Comparison of ENCODE assay signal across 9 cellular contexts in the genomic region with DNA sequence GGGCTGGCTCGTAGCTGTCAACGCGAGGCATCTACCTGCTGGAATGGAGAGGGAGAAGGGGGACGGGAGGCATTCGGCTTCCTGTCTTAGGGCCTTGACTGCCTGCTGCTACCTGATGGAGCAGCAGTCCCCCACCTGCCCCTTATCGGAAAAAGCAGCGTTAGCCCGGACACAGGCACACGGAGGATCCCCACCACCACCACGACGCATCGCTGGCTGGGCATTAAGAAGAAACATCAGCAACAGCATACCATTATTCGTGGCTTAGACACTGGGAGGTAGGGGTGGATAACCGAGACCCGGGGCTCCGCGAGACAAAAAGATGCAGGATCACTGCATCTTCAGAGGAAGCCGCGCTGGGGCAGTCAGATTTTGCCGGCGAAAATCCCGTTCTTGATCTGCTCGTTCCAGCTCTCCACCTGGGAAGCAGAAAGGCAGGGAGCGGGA. TPM values are rescaled to one million over a fixed set of nuclear protein-coding genes. Genes with fewer than 3 reads are reported as not detected.
DNase-seq lines count a peak whose midpoint lies in the region; ATAC-seq and TF ChIP-seq lines count a peak whose summit lies in the region.
"Had no signal": no experiment of that assay in that cellular context is flagged by ENCODE, and none has a peak within 500 bp of the region (broad histone marks: within the 10 kb centered on the region; RNA-seq: fewer than 3 reads in every experiment).

No MANE protein-coding gene starts in this region.

- H3K9me3 ChIP-seq in heart right ventricle = no peaks in the 10 kb centered on the region
- no peaks in the 10 kb centered on the region for H3K9me3 ChIP-seq in mesodermal cell (ENCODE audit: control insufficient read depth, low read length)
- H3K9me3 ChIP-seq in uterus = no peaks in the 10 kb centered on the region

- H3K36me3 Mint-ChIP-seq in brain = no peaks in the 10 kb centered on the region

- H3K9me3 Mint-ChIP-seq in brain = peaks cover 0 to 13% (median 1%) of the 10 kb centered on the region in 5 experiments

- H3K4me3 ChIP-seq in heart right ventricle (peak overlapping the region in 8 of 10 donors; percentile 24 to 52 (median 42)), mesodermal cell (ENCODE audit: extremely low read depth, insufficient read depth, low read length, poor library complexity, severe bottlenecking) (peak overlapping the region; percentile 41), uterus (peak overlapping the region; percentile 22 to 29)

- no peak for TF ChIP-seq POLR2A in uterus (IDR thresholded peaks at IDR 0.05)

- no peak overlapping the region for H3K27ac ChIP-seq in heart right ventricle
- H3K27ac ChIP-seq in mesodermal cell (ENCODE audit: low read depth, low read length, severe bottlenecking) = no peak overlapping the region
- no peak overlapping the region for H3K27ac ChIP-seq in uterus

- H3K27ac Mint-ChIP-seq in brain = peak overlapping the region in 2 of 5 experiments; percentile 17 to 27

- intact Hi-C loops in heart right ventricle (cut with DNase I) = no loop called here
- intact Hi-C loops in cardiac septum (cut with DNase I) = no loop called here
- intact Hi-C loops in uterus (cut with DNase I; ENCODE audit: low total_unique reads) = no loop called here

- WGBS in heart right ventricle, 2 donors = 3 to 5% methylated on average over 24 of the region's 24 CpGs
- WGBS in mesodermal cell (ENCODE audit: insufficient coverage in 2 of 2), 2 experiments = 10 to 11% methylated on average over 16 to 17 of the region's 24 CpGs

- H3K4me1 Mint-ChIP-seq in brain = peaks cover 30% of the 10 kb centered on the region

- peaks cover 0 to 18% (median 15%) of the 10 kb centered on the region in 9 donors for H3K4me1 ChIP-seq in heart right ventricle
- peaks cover 7% of the 10 kb centered on the region for H3K4me1 ChIP-seq in mesodermal cell (ENCODE audit: control insufficient read depth, insufficient read depth, low read length, poor library complexity, severe bottlenecking)
- peaks cover 5 to 16% of the 10 kb centered on the region in 2 donors for H3K4me1 ChIP-seq in uterus

- H3K27me3 Mint-ChIP-seq in brain = peaks cover 65% of the 10 kb centered on the region

- peak overlapping the region; percentile 80 to 85 (median 83) for H3K4me3 Mint-ChIP-seq in brain

- no peak for DNase-seq in heart right ventricle
- no peak for DNase-seq in cardiac septum (ENCODE audit: low spot score)
- DNase-seq in uterus = no peak
- no peak for DNase-seq in cerebellar cortex (ENCODE audit: low spot score)
- DNase-seq in T1000 (lab: John Stamatoyannopoulos, UW) = no peak
- DNase-seq: DMS79 had no signal

- ATAC-seq in heart right ventricle = no peak
- no peak for ATAC-seq in GM21717 (IDR thresholded peaks at IDR 0.05; ENCODE audit: unreplicated experiment)

- peaks cover 18 to 70% (median 66%) of the 10 kb centered on the region in 7 donors for H3K27me3 ChIP-seq in heart right ventricle
- peaks cover 24 to 36% of the 10 kb centered on the region in 2 donors for H3K27me3 ChIP-seq in uterus

- H3K36me3 ChIP-seq in heart right ventricle = no peaks in the 10 kb centered on the region
- H3K36me3 ChIP-seq in mesodermal cell (ENCODE audit: control insufficient read depth, insufficient read depth, low read length) = peaks cover 8% of the 10 kb centered on the region
- H3K36me3 ChIP-seq in uterus = no peaks in the 10 kb centered on the region

- TF ChIP-seq CTCF in heart right ventricle (IDR thresholded peaks at IDR 0.05) (no peak), brain (conservative IDR thresholded peaks at IDR 0.05) (no peak), uterus (IDR thresholded peaks at IDR 0.05) (no peak)

RNA-seq across cellular contexts. Expression of a gene that starts 1.1 kb away (rescaled TPM):
- not detected for total RNA-seq in heart right ventricle
- not detected for polyA plus RNA-seq in heart right ventricle
- not detected for total RNA-seq in cardiac septum
- not detected for polyA plus RNA-seq in brain (ENCODE audit: insufficient read depth, low read depth, low replicate concordance)
- polyA plus RNA-seq in mesodermal cell (2013, experiment 1 of 2) = 5.6 TPM
- polyA plus RNA-seq in mesodermal cell (2013, experiment 2 of 2) = 1.2 TPM
- total RNA-seq in uterus = 1 to 10 TPM in 1 of 4 donors, under 1 TPM in 1, not detected in 2; 0.14 to 4.6 TPM

RNA-seq across cellular contexts. Expression of a gene that starts 9.7 kb away (rescaled TPM):
- total RNA-seq in heart right ventricle (not detected), cardiac septum (not detected), uterus (under 1 TPM in 1 of 4 donors, not detected in 3; 0.18 TPM)
- polyA plus RNA-seq in heart right ventricle (not detected), brain (ENCODE audit: insufficient read depth, low read depth, low replicate concordance) (not detected)
- 0.44 TPM for polyA plus RNA-seq in mesodermal cell (2013, experiment 1 of 2)
- polyA plus RNA-seq in mesodermal cell (2013, experiment 2 of 2) = 0.20 TPM

RNA-seq across cellular contexts. Expression of a gene that starts 13.7 kb away (rescaled TPM):
- total RNA-seq in heart right ventricle (1 to 10 TPM; 4.0 to 9.2 (median 6.9) TPM), cardiac septum (6.1 TPM), uterus (10 to 100 TPM; 12.4 to 65.6 (median 15.9) TPM)
- polyA plus RNA-seq in heart right ventricle (10 to 100 TPM in 1 of 2 donors, 1 to 10 TPM in 1; 4.7 to 12.4 TPM), brain (ENCODE audit: insufficient read depth, low read depth, low replicate concordance) (18.4 TPM)
- polyA plus RNA-seq in mesodermal cell (2013, experiment 1 of 2) = 28.9 TPM
- polyA plus RNA-seq in mesodermal cell (2013, experiment 2 of 2) = 23.8 TPM

RNA-seq across cellular contexts. Expression of a gene that starts 16.9 kb away (rescaled TPM):
- total RNA-seq in heart right ventricle (not detected), cardiac septum (not detected), uterus (1 to 10 TPM in 1 of 4 donors, not detected in 3; 1.6 TPM)
- polyA plus RNA-seq in heart right ventricle (under 1 TPM; 0.30 to 0.37 TPM), brain (ENCODE audit: insufficient read depth, low read depth, low replicate concordance) (0.41 TPM)
- polyA plus RNA-seq in mesodermal cell (2013, experiment 1 of 2) = 33.4 TPM
- 27.1 TPM for polyA plus RNA-seq in mesodermal cell (2013, experiment 2 of 2)

RNA-seq across cellular contexts. Expression of a gene that starts 23.2 kb away (rescaled TPM):
- total RNA-seq in heart right ventricle (not detected), cardiac septum (not detected), uterus (1 to 10 TPM in 1 of 4 donors, not detected in 3; 1.1 TPM)
- polyA plus RNA-seq in heart right ventricle (not detected), brain (ENCODE audit: insufficient read depth, low read depth, low replicate concordance) (not detected)
- polyA plus RNA-seq in mesodermal cell (2013, experiment 1 of 2) = 1.8 TPM
- 3.9 TPM for polyA plus RNA-seq in mesodermal cell (2013, experiment 2 of 2)
